In genomic region chr13:30870049-30870884, GRCh38 we compare ENCODE assay signal across 9 cellular contexts. TPM values are rescaled to one million over a fixed set of nuclear protein-coding genes. Genes with fewer than 3 reads are reported as not detected.
DNase-seq lines count a peak whose midpoint lies in the region; ATAC-seq and TF ChIP-seq lines count a peak whose summit lies in the region.
"Had no signal": no experiment of that assay in that cellular context is flagged by ENCODE, and none has a peak within 500 bp of the region (broad histone marks: within the 10 kb centered on the region; RNA-seq: fewer than 3 reads in every experiment).

No MANE protein-coding gene starts in this region.

- no peaks in the 10 kb centered on the region for H3K79me2 ChIP-seq in MM.1S (ENCODE audit: low read length)

- no peak overlapping the region for H3K4me3 Mint-ChIP-seq in activated T-helper 17 cell treated with anti-CD3 and anti-CD28 coated beads, Interleukin-2, amount 50 U/mL, for 72 hours
- H3K4me3 Mint-ChIP-seq in glutamatergic neuron (ENCODE audit: unreplicated experiment): peak overlapping the region; percentile 50
- H3K4me3 Mint-ChIP-seq in naive thymus-derived CD8-positive, alpha-beta T cell: no peak overlapping the region

- H3K27me3 ChIP-seq in MM.1S (replicated peaks; ENCODE audit: insufficient read depth, low read length) (no peaks in the 10 kb centered on the region), sigmoid colon (no peaks in the 10 kb centered on the region)
- H3K27me3 ChIP-seq: cardiac muscle cell had no signal

- peak overlapping the region; percentile 43 for H3K27ac Mint-ChIP-seq in activated T-helper 17 cell treated with anti-CD3 and anti-CD28 coated beads, Interleukin-2, amount 50 U/mL, for 72 hours
- H3K27ac Mint-ChIP-seq in glutamatergic neuron (ENCODE audit: unreplicated experiment): peak overlapping the region; percentile 76
- H3K27ac Mint-ChIP-seq in naive thymus-derived CD8-positive, alpha-beta T cell: peak overlapping the region in 1 of 10 donors; percentile 13

- WGBS in sigmoid colon, 2 donors: 69% methylated on average over 9 of the region's 9 CpGs

- peaks cover 8% of the 10 kb centered on the region for H3K27me3 Mint-ChIP-seq in activated T-helper 17 cell treated with anti-CD3 and anti-CD28 coated beads, Interleukin-2, amount 50 U/mL, for 72 hours
- H3K27me3 Mint-ChIP-seq in glutamatergic neuron (ENCODE audit: unreplicated experiment): peaks cover 10% of the 10 kb centered on the region
- peaks cover 0 to 20% (median 18%) of the 10 kb centered on the region in 5 donors for H3K27me3 Mint-ChIP-seq in naive thymus-derived CD8-positive, alpha-beta T cell

- no peaks in the 10 kb centered on the region for H3K9me3 Mint-ChIP-seq in activated T-helper 17 cell treated with anti-CD3 and anti-CD28 coated beads, Interleukin-2, amount 50 U/mL, for 72 hours
- H3K9me3 Mint-ChIP-seq in glutamatergic neuron (ENCODE audit: unreplicated experiment): peaks cover 17% of the 10 kb centered on the region
- H3K9me3 Mint-ChIP-seq in naive thymus-derived CD8-positive, alpha-beta T cell: no peaks in the 10 kb centered on the region

- no peaks in the 10 kb centered on the region for H3K9me2 ChIP-seq in MM.1S (replicated peaks; ENCODE audit: insufficient read depth, low read length)

- no peaks in the 10 kb centered on the region for H3F3A ChIP-seq in MM.1S (ENCODE audit: insufficient read depth, low read length)

- POLR2A ChIA-PET in naive thymus-derived CD8-positive, alpha-beta T cell (lab: Charles Lee): no interaction called here

- no peak overlapping the region for H3K27ac ChIP-seq in MM.1S (ENCODE audit: low read length)
- H3K27ac ChIP-seq in sigmoid colon: peak overlapping the region; percentile 70 to 87 (median 84)
- H3K27ac ChIP-seq: cardiac muscle cell had no signal

- peak; percentile 86 for ATAC-seq in activated T-helper 17 cell treated with anti-CD3 and anti-CD28 coated beads, Interleukin-2, amount 50 U/mL, for 72 hours (replicated peaks)
- ATAC-seq in GM18520 (IDR thresholded peaks at IDR 0.05; ENCODE audit: unreplicated experiment): no peak
- no peak for ATAC-seq in naive thymus-derived CD8-positive, alpha-beta T cell

- H3K9me3 ChIP-seq in MM.1S (replicated peaks; ENCODE audit: insufficient read depth, low read length) (no peaks in the 10 kb centered on the region), sigmoid colon (no peaks in the 10 kb centered on the region)

- H3K4me2 ChIP-seq in MM.1S (ENCODE audit: low read depth, low read length): no peak overlapping the region

- no peak for TF ChIP-seq POLR2A in sigmoid colon (IDR thresholded peaks at IDR 0.05)

- no peak overlapping the region for H3K9ac ChIP-seq in MM.1S (ENCODE audit: low read length)

- TF ChIP-seq CTCF in MM.1S (IDR thresholded peaks at IDR 0.05; ENCODE audit: low read length) (no peak), glutamatergic neuron (IDR thresholded peaks at IDR 0.05; ENCODE audit: partially characterized antibody, unreplicated experiment) (no peak), sigmoid colon (IDR thresholded peaks at IDR 0.05) (no peak)

- peaks cover 6% of the 10 kb centered on the region for H3K4me1 Mint-ChIP-seq in activated T-helper 17 cell treated with anti-CD3 and anti-CD28 coated beads, Interleukin-2, amount 50 U/mL, for 72 hours
- H3K4me1 Mint-ChIP-seq in glutamatergic neuron (ENCODE audit: low read depth, unreplicated experiment): peaks cover 57% of the 10 kb centered on the region
- H3K4me1 Mint-ChIP-seq in naive thymus-derived CD8-positive, alpha-beta T cell: peaks cover 3 to 5% (median 4%) of the 10 kb centered on the region in 4 donors

- intact Hi-C loops in sigmoid colon (cut with DNase I): loop anchor here (10.0 kb wide), 1 partner anchor 295 kb away; the partner anchor contains the start of gene HSPH1

- peak; percentile 52 for DNase-seq in activated CD8-positive, alpha-beta memory T cell treated with anti-CD3 and anti-CD28 coated beads for 24 hours
- no peak for DNase-seq in activated CD8-positive, alpha-beta memory T cell treated with anti-CD3 and anti-CD28 coated beads, Interleukin-2, amount 50 U/mL, for 4 hours
- DNase-seq in MM.1S: peak; percentile 15
- peak; percentile 62 for DNase-seq in glutamatergic neuron
- peak; percentile 88 for DNase-seq in sigmoid colon
- no peak for DNase-seq in naive thymus-derived CD8-positive, alpha-beta T cell

- TF ChIP-seq EP300 in sigmoid colon (IDR thresholded peaks at IDR 0.05): peak in 2 of 4 donors; percentile 32 to 37

- H4K20me1 ChIP-seq in MM.1S (ENCODE audit: insufficient read depth, low read length): no peaks in the 10 kb centered on the region

- H3K36me3 ChIP-seq in MM.1S (replicated peaks; ENCODE audit: insufficient read depth, low read length) (no peaks in the 10 kb centered on the region), sigmoid colon (no peaks in the 10 kb centered on the region)
- H3K36me3 ChIP-seq: cardiac muscle cell had no signal

- no peaks in the 10 kb centered on the region for H3K36me3 Mint-ChIP-seq in activated T-helper 17 cell treated with anti-CD3 and anti-CD28 coated beads, Interleukin-2, amount 50 U/mL, for 72 hours (ENCODE audit: low read depth)
- peaks cover 5% of the 10 kb centered on the region for H3K36me3 Mint-ChIP-seq in glutamatergic neuron (ENCODE audit: unreplicated experiment)
- no peaks in the 10 kb centered on the region for H3K36me3 Mint-ChIP-seq in naive thymus-derived CD8-positive, alpha-beta T cell

- H3K4me3 ChIP-seq in MM.1S (ENCODE audit: low read length): no peak overlapping the region
- H3K4me3 ChIP-seq in sigmoid colon: no peak overlapping the region
- H3K4me3 ChIP-seq: cardiac muscle cell had no signal

- H3K4me1 ChIP-seq in MM.1S (ENCODE audit: low read length): no peaks in the 10 kb centered on the region
- peaks cover 0 to 80% (median 48%) of the 10 kb centered on the region in 4 donors for H3K4me1 ChIP-seq in sigmoid colon

- H2AFZ ChIP-seq in MM.1S (ENCODE audit: low read length): no peak overlapping the region

RNA-seq across cellular contexts. Expression of gene MEDAG, which starts 35.8 kb away (rescaled TPM):
- total RNA-seq in activated T-helper 17 cell treated with anti-CD3 and anti-CD28 coated beads, Interleukin-2, amount 50 U/mL, for 72 hours: under 1 TPM in 1 of 2 donors, not detected in 1; 0.21 TPM
- 0.51 TPM for total RNA-seq in glutamatergic neuron (ENCODE audit: unreplicated experiment)
- 10 to 100 TPM; 14.3 to 42.1 (median 20.1) TPM for total RNA-seq in sigmoid colon
- 10 to 100 TPM in 1 of 3 donors, 1 to 10 TPM in 2; 1.4 to 18.0 (median 5.0) TPM for polyA plus RNA-seq in sigmoid colon
- total RNA-seq in naive thymus-derived CD8-positive, alpha-beta T cell: not detected
- not detected for polyA plus RNA-seq in naive thymus-derived CD8-positive, alpha-beta T cell
- polyA plus RNA-seq: cardiac muscle cell had no signal

Comparison
In these comparisons a context has a peak if more than half of its experiments do, and no peak if none do; other contexts are left out.
1. DNase-seq: peak in activated CD8-positive, alpha-beta memory T cell treated with anti-CD3 and anti-CD28 coated beads for 24 hours (single experiment), MM.1S (single experiment), glutamatergic neuron (single experiment) and sigmoid colon (single experiment); none in activated CD8-positive, alpha-beta memory T cell treated with anti-CD3 and anti-CD28 coated beads, Interleukin-2, amount 50 U/mL, for 4 hours (single experiment) and naive thymus-derived CD8-positive, alpha-beta T cell (0 of 10).
2. RNA of gene MEDAG, which starts 35.8 kb away (total RNA-seq): 14.3 to 42.1 TPM in sigmoid colon; 0.51 TPM in glutamatergic neuron (single experiment), 0.21 TPM in activated T-helper 17 cell treated with anti-CD3 and anti-CD28 coated beads, Interleukin-2, amount 50 U/mL, for 72 hours and not detected in naive thymus-derived CD8-positive, alpha-beta T cell; every median in the first group is over 10 times any median in the second.